Comparison of ENCODE assay signal across 28 cellular contexts in genomic region chr5:96775689-96776088, GRCh38. TPM values are rescaled to one million over a fixed set of nuclear protein-coding genes. Genes with fewer than 3 reads are reported as not detected.
A peak's percentile ranks its signal among the peaks of the same experiment; 100 is the strongest.
DNase-seq lines count a peak whose midpoint lies in the region; ATAC-seq and TF ChIP-seq lines count a peak whose summit lies in the region.
"Had no signal": no experiment of that assay in that cellular context is flagged by ENCODE, and none has a peak within 500 bp of the region (broad histone marks: within the 10 kb centered on the region; RNA-seq: fewer than 3 reads in every experiment).

No MANE protein-coding gene starts in this region.

- no peak for TF ChIP-seq EP300 in tibial nerve (IDR thresholded peaks at IDR 0.05)

- H3K9me3 Mint-ChIP-seq in activated T-cell treated with anti-CD3 and anti-CD28 coated beads, Interleukin-2, amount 50 U/mL, for 24 hours = no peaks in the 10 kb centered on the region
- H3K9me3 Mint-ChIP-seq in stimulated activated naive B cell treated with anti-CD40 and anti-IgM and Interleukin-4, amounts not matched to agents 10 μg/mL and 1 μg/mL and 100 μg/mL, for 72 hours = no peaks in the 10 kb centered on the region
- H3K9me3 Mint-ChIP-seq: activated CD8-positive, alpha-beta T cell treated with anti-CD3 and anti-CD28 coated beads for 36 hours; brain; T-helper 2 cell treated with Interferon-gamma antibody and Interleukin-4, amounts not matched to agents 5 μg/mL and 100 μg/mL, for 36 hours had no signal

- intact Hi-C loops in sciatic nerve (cut with DNase I) = no loop called here

- no peak overlapping the region for H3K9ac ChIP-seq in muscle layer of colon (ENCODE audit: low read length)

- peaks cover 16% of the 10 kb centered on the region for H3K4me1 Mint-ChIP-seq in activated T-cell treated with anti-CD3 and anti-CD28 coated beads, Interleukin-2, amount 50 U/mL, for 24 hours (ENCODE audit: low read depth)
- peaks cover 2 to 10% of the 10 kb centered on the region in 2 donors for H3K4me1 Mint-ChIP-seq in stimulated activated naive B cell treated with anti-CD40 and anti-IgM and Interleukin-4, amounts not matched to agents 10 μg/mL and 1 μg/mL and 100 μg/mL, for 72 hours

- H3K9me3 ChIP-seq in muscle layer of colon (ENCODE audit: low read length) (no peaks in the 10 kb centered on the region), tibial nerve (no peaks in the 10 kb centered on the region)
- H3K9me3 ChIP-seq: BE2C, right lobe of liver, thoracic aorta had no signal

- 93 to 96% methylated on average over 11 of the region's 11 CpGs for WGBS in tibial nerve, 2 donors

- TF ChIP-seq POLR2A in tibial nerve (IDR thresholded peaks at IDR 0.05) = no peak

- no peaks in the 10 kb centered on the region for H3K27me3 Mint-ChIP-seq in activated T-cell treated with anti-CD3 and anti-CD28 coated beads, Interleukin-2, amount 50 U/mL, for 24 hours
- H3K27me3 Mint-ChIP-seq in stimulated activated naive B cell treated with anti-CD40 and anti-IgM and Interleukin-4, amounts not matched to agents 10 μg/mL and 1 μg/mL and 100 μg/mL, for 72 hours = no peaks in the 10 kb centered on the region
- H3K27me3 Mint-ChIP-seq: activated CD8-positive, alpha-beta T cell treated with anti-CD3 and anti-CD28 coated beads for 36 hours; brain had no signal

- no peak for ATAC-seq in stimulated activated naive B cell treated with anti-CD40 and anti-IgM and Interleukin-4, amounts not matched to agents 10 μg/mL and 1 μg/mL and 100 μg/mL, for 72 hours (replicated peaks)
- no peak for ATAC-seq in sciatic nerve
- ATAC-seq: activated CD8-positive, alpha-beta T cell treated with anti-CD3 and anti-CD28 coated beads for 36 hours; left ventricle myocardium superior; PC-3; SK-N-SH treated with all-trans-retinoic acid at 6 μM for 48 hours had no signal

- H3K27ac ChIP-seq in VCaP (peak overlapping the region; percentile 65), muscle layer of colon (ENCODE audit: low read depth, low read length) (peak overlapping the region; percentile 49), tibial nerve (no peak overlapping the region)
- H3K27ac ChIP-seq: right lobe of liver, thoracic aorta, WERI-Rb-1 had no signal

- H3K27ac Mint-ChIP-seq in activated T-cell treated with anti-CD3 and anti-CD28 coated beads, Interleukin-2, amount 50 U/mL, for 24 hours = peak overlapping the region; percentile 44
- peak overlapping the region; percentile 52 for H3K27ac Mint-ChIP-seq in stimulated activated naive B cell treated with anti-CD40 and anti-IgM and Interleukin-4, amounts not matched to agents 10 μg/mL and 1 μg/mL and 100 μg/mL, for 72 hours
- H3K27ac Mint-ChIP-seq: brain; T-helper 2 cell treated with Interferon-gamma antibody and Interleukin-4, amounts not matched to agents 5 μg/mL and 100 μg/mL, for 36 hours had no signal

- H3K4me1 ChIP-seq in muscle layer of colon (ENCODE audit: insufficient read depth, low read length) (peaks cover 45% of the 10 kb centered on the region), tibial nerve (peaks cover 0 to 12% (median 0%) of the 10 kb centered on the region in 4 donors)

- H3K36me3 ChIP-seq in muscle layer of colon (ENCODE audit: insufficient read depth, low read length) (peaks cover 54% of the 10 kb centered on the region), tibial nerve (peaks cover 0 to 83% (median 19%) of the 10 kb centered on the region in 3 donors)
- H3K36me3 ChIP-seq: BE2C had no signal

- H3K27me3 ChIP-seq in muscle layer of colon (ENCODE audit: control insufficient read depth in 1 of 2, insufficient read depth in 2 of 2, low read length in 2 of 2) (no peaks in the 10 kb centered on the region), tibial nerve (no peaks in the 10 kb centered on the region)
- H3K27me3 ChIP-seq: BE2C, right lobe of liver had no signal

- DNase-seq in activated T-cell treated with anti-CD3 and anti-CD28 coated beads, Interleukin-2, amount 50 U/mL, for 24 hours = no peak
- DNase-seq in activated T-cell treated with anti-CD3 and anti-CD28 coated beads for 4 hours (no peak), sciatic nerve (ENCODE audit: low spot score) (no peak), tibial nerve (ENCODE audit: low spot score in 2 of 2) (no peak), DMS79 (lab: John Stamatoyannopoulos, UW) (no peak)
- no peak for DNase-seq in stimulated activated naive B cell treated with anti-CD40 and anti-IgM and Interleukin-4, amounts not matched to agents 10 μg/mL and 1 μg/mL and 100 μg/mL, for 72 hours
- DNase-seq: ACHN; activated CD8-positive, alpha-beta T cell treated with anti-CD3 and anti-CD28 coated beads for 36 hours; activated effector memory CD4-positive, alpha-beta T cell treated with anti-CD3 and anti-CD28 coated beads, Interleukin-2, amount 50 U/mL, for 16 hours; BE2C; DMS79 treated with DMSO at 0.1 percent for 48 hours; H7; IMR-90; left ventricle myocardium superior; NCI-H1694; NCI-H2171 treated with DMSO at 0.1 percent for 48 hours; NCI-H510A treated with DMSO at 0.1 percent for 48 hours; PC-3; right lobe of liver; stimulated activated CD4-positive, alpha-beta T cell treated with anti-CD3 and anti-CD28 coated beads, Interleukin-4, amount 100 ng/mL, for 24 hours; stimulated activated naive CD4-positive, alpha-beta T cell; WERI-Rb-1 had no signal

- H3K36me3 Mint-ChIP-seq in activated T-cell treated with anti-CD3 and anti-CD28 coated beads, Interleukin-2, amount 50 U/mL, for 24 hours (ENCODE audit: low read depth) = peaks cover 96% of the 10 kb centered on the region
- H3K36me3 Mint-ChIP-seq in stimulated activated naive B cell treated with anti-CD40 and anti-IgM and Interleukin-4, amounts not matched to agents 10 μg/mL and 1 μg/mL and 100 μg/mL, for 72 hours = peaks cover 20 to 42% of the 10 kb centered on the region in 2 donors

- no peak overlapping the region for H3K4me3 Mint-ChIP-seq in activated T-cell treated with anti-CD3 and anti-CD28 coated beads, Interleukin-2, amount 50 U/mL, for 24 hours
- H3K4me3 Mint-ChIP-seq in stimulated activated naive B cell treated with anti-CD40 and anti-IgM and Interleukin-4, amounts not matched to agents 10 μg/mL and 1 μg/mL and 100 μg/mL, for 72 hours = no peak overlapping the region
- H3K4me3 Mint-ChIP-seq: activated CD8-positive, alpha-beta T cell treated with anti-CD3 and anti-CD28 coated beads for 36 hours; brain; T-helper 2 cell treated with Interferon-gamma antibody and Interleukin-4, amounts not matched to agents 5 μg/mL and 100 μg/mL, for 36 hours had no signal

- H3K4me3 ChIP-seq in muscle layer of colon (ENCODE audit: low read depth in 1 of 2, low read length in 2 of 2) (no peak overlapping the region), tibial nerve (no peak overlapping the region)
- H3K4me3 ChIP-seq: right lobe of liver, thoracic aorta had no signal

- TF ChIP-seq CTCF in VCaP (conservative IDR thresholded peaks at IDR 0.05) (no peak), tibial nerve (IDR thresholded peaks at IDR 0.05) (no peak)

RNA-seq across cellular contexts. Expression of gene ERAP1, which starts 32.1 kb away (rescaled TPM):
- total RNA-seq in sciatic nerve (58.4 TPM), tibial nerve (10 to 100 TPM; 18.8 to 28.5 (median 22.5) TPM)

Comparison
In these comparisons a context has a peak if more than half of its experiments do, and no peak if none do; other contexts are left out.
1. H3K27ac ChIP-seq: peak in VCaP (single experiment) and muscle layer of colon (single experiment); none in tibial nerve (0 of 4).